8 cellular contexts compared by ENCODE assay signal in the genomic region with DNA sequence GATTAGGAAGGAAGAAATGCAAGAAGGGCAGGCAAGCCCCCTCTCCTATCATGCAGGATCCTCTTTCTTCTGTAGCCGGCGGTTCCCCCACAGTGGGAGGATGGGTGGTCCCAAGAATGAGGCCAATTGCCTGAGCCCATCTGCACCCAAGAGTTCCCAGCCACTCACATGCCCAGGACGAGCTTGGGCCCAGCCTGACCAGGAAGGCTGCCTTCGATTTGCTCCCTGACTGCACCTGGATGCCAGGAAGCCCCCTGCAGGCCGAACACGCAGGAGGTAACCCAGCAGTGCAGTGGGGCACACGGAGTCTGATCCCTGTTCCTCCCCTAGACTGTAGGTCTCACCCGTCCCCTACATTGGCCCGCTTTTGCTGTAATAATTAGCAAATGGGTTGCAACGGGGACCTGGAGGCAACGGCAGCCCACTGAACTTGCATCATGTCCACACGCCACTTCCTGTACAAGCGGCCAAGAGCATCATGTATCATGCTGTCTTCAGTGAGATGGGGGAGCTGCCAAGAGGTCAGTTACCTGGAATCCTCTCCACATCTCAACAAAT.
A peak's percentile ranks its signal among the peaks of the same experiment; 100 is the strongest.
DNase-seq lines count a peak whose midpoint lies in the region; ATAC-seq and TF ChIP-seq lines count a peak whose summit lies in the region.
"Had no signal": no experiment of that assay in that cellular context is flagged by ENCODE, and none has a peak within 500 bp of the region (broad histone marks: within the 10 kb centered on the region; RNA-seq: fewer than 3 reads in every experiment).

No MANE protein-coding gene starts in this region.

- no peaks in the 10 kb centered on the region for H3K27me3 Mint-ChIP-seq in activated B cell treated with CpG ODN at 0.5 μM for 24 hours

- POLR2A ChIA-PET in HEK293 (lab: Yijun Ruan, JAX), result no interaction called here
- POLR2A ChIA-PET in activated B cell treated with CpG ODN at 0.5 μM for 24 hours (lab: Charles Lee), result no interaction called here

- no peak overlapping the region for H3K27ac ChIP-seq in HEK293 (ENCODE audit: extremely low read depth, low read depth, low read length)
- peak overlapping the region in 7 of 12 donors; percentile 11 to 74 (median 42) for H3K27ac ChIP-seq in heart left ventricle
- peak overlapping the region; percentile 38 for H3K27ac ChIP-seq in skeletal muscle tissue (ENCODE audit: low read depth, low read length)
- H3K27ac ChIP-seq: SK-N-MC had no signal

- WGBS in heart left ventricle, 4 donors, result 84 to 89% (median 86%) methylated on average over 12 to 13 of the region's 13 CpGs

- peaks cover 28% of the 10 kb centered on the region for H3K36me3 Mint-ChIP-seq in activated B cell treated with CpG ODN at 0.5 μM for 24 hours (ENCODE audit: low read depth)

- no peak for TF ChIP-seq POLR2A in heart left ventricle (IDR thresholded peaks at IDR 0.05)

- CTCF ChIA-PET in HEK293 (lab: Yijun Ruan, JAX) (interaction anchor here (0.6 to 3.2 kb wide), 5 partner anchors 12 to 344 kb away, joined by 3 to 35 read pairs (median 4); no protein-coding TSS in a partner anchor), activated B cell treated with CpG ODN at 0.5 μM for 24 hours (lab: Charles Lee) (interaction anchor here (2.1 kb wide), 1 partner anchor 893 kb away, joined by 11 read pairs; no protein-coding TSS in a partner anchor)

- H3K4me1 ChIP-seq in HEK293 (ENCODE audit: control insufficient read depth, insufficient read depth, low read length) (peaks cover 4% of the 10 kb centered on the region), heart left ventricle (peaks cover 0 to 14% (median 8%) of the 10 kb centered on the region in 12 donors), skeletal muscle tissue (ENCODE audit: control insufficient read depth in 3 of 3, insufficient read depth in 3 of 3, low read length in 3 of 3) (peaks cover 20 to 30% (median 23%) of the 10 kb centered on the region in 3 donors)

- peak overlapping the region; percentile 80 for H3K4me3 Mint-ChIP-seq in activated B cell treated with CpG ODN at 0.5 μM for 24 hours

- no peaks in the 10 kb centered on the region for H3K9me3 ChIP-seq in HEK293 (ENCODE audit: control insufficient read depth, insufficient read depth, low read depth, low read length)
- no peaks in the 10 kb centered on the region for H3K9me3 ChIP-seq in heart left ventricle
- H3K9me3 ChIP-seq in skeletal muscle tissue (ENCODE audit: control insufficient read depth in 3 of 3, low read length in 3 of 3), result no peaks in the 10 kb centered on the region

- H3K9ac ChIP-seq in skeletal muscle tissue (ENCODE audit: low read depth in 1 of 3, low read length in 3 of 3), result no peak overlapping the region

- no peaks in the 10 kb centered on the region for H3K9me3 Mint-ChIP-seq in activated B cell treated with CpG ODN at 0.5 μM for 24 hours

- intact Hi-C loops in activated B cell treated with CpG ODN at 0.5 μM for 24 hours (cut with micrococcal nuclease) (loop anchor here (10.0 kb wide), 1 partner anchor 347 kb away; no protein-coding TSS in a partner anchor), heart left ventricle (cut with DNase I) (no loop called here)

- peaks cover 18% of the 10 kb centered on the region for H3K4me1 Mint-ChIP-seq in activated B cell treated with CpG ODN at 0.5 μM for 24 hours

- H3K36me3 ChIP-seq in HEK293 (ENCODE audit: control insufficient read depth in 2 of 2, insufficient read depth in 1 of 2, low read length in 2 of 2), result peaks cover 0 to 22% of the 10 kb centered on the region in 2 experiments; a peak in 1 of 3 replicates
- peaks cover 0 to 30% (median 17%) of the 10 kb centered on the region in 9 donors for H3K36me3 ChIP-seq in heart left ventricle
- peaks cover 9 to 10% (median 10%) of the 10 kb centered on the region in 3 donors for H3K36me3 ChIP-seq in skeletal muscle tissue (ENCODE audit: control insufficient read depth in 3 of 3, insufficient read depth in 3 of 3, low read length in 3 of 3)

- peak; percentile 53 for TF ChIP-seq CTCF in HEK293 (tag by site-specific recombination; IDR thresholded peaks at IDR 0.05)
- TF ChIP-seq CTCF in activated B cell treated with CpG ODN at 0.5 μM for 24 hours (IDR thresholded peaks at IDR 0.05), result no peak
- no peak for TF ChIP-seq CTCF in heart left ventricle (IDR thresholded peaks at IDR 0.05)

- H3K27me3 ChIP-seq in heart left ventricle (no peaks in the 10 kb centered on the region), skeletal muscle tissue (ENCODE audit: control insufficient read depth in 3 of 3, insufficient read depth in 3 of 3, low read length in 3 of 3) (no peaks in the 10 kb centered on the region)

- DNase-seq in activated B cell treated with CpG ODN at 0.5 μM for 24 hours (peak; percentile 9), heart left ventricle (peak in 2 of 5 donors; percentile 9 to 15), SHP77 treated with DMSO at 0.1 percent for 48 hours (lab: John Stamatoyannopoulos, UW) (no peak), putamen (ENCODE audit: low spot score) (no peak)

- ATAC-seq in activated B cell treated with CpG ODN at 0.5 μM for 24 hours (ENCODE audit: low read depth), result no peak
- peak in 1 of 4 donors; percentile 4 for ATAC-seq in heart left ventricle
- no peak for ATAC-seq in GM21619 (IDR thresholded peaks at IDR 0.05; ENCODE audit: unreplicated experiment)

- H3K27ac Mint-ChIP-seq in activated B cell treated with CpG ODN at 0.5 μM for 24 hours, result no peak overlapping the region

- H3K4me3 ChIP-seq in HEK293 (ENCODE audit: low read depth, low read length) (no peak overlapping the region), heart left ventricle (no peak overlapping the region), skeletal muscle tissue (ENCODE audit: low read length in 3 of 3) (peak overlapping the region in 1 of 3 donors; percentile 29)
- H3K4me3 ChIP-seq: SK-N-MC had no signal

TF ChIP-seq in HEK293, 187 proteins besides CTCF, POLR2A, EP300 and RAD21:
- TF ChIP-seq, protein P1, sequence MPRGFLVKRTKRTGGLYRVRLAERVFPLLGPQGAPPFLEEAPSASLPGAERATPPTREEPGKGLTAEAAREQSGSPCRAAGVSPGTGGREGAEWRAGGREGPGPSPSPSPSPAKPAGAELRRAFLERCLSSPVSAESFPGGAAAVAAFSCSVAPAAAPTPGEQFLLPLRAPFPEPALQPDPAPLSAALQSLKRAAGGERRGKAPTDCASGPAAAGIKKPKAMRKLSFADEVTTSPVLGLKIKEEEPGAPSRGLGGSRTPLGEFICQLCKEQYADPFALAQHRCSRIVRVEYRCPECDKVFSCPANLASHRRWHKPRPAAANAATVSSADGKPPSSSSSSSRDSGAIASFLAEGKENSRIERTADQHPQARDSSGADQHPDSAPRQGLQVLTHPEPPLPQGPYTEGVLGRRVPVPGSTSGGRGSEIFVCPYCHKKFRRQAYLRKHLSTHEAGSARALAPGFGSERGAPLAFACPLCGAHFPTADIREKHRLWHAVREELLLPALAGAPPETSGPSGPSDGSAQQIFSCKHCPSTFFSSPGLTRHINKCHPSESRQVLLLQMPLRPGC (tag by site-specific recombination; IDR thresholded peaks at IDR 0.05), result no peak
- no peak for TF ChIP-seq REPIN1 (tag by site-specific recombination; IDR thresholded peaks at IDR 0.05; ENCODE audit: low read depth)
- TF ChIP-seq ZNF202 (tag by site-specific recombination; IDR thresholded peaks at IDR 0.05; ENCODE audit: borderline replicate concordance), result no peak
- TF ChIP-seq GLIS2 (tag by site-specific recombination; IDR thresholded peaks at IDR 0.05), result peak; percentile 37; the same call in 1 of the 2 replicates
TF ChIP-seq in HEK293: peak in this region for 1.
